In genomic region chr17:29002811-29003210, GRCh38 we compare ENCODE assay signal across 32 cellular contexts. TPM values are rescaled to one million over a fixed set of nuclear protein-coding genes. Genes with fewer than 3 reads are reported as not detected.
"Had no signal": no experiment of that assay in that cellular context is flagged by ENCODE, and none has a peak within 500 bp of the region (broad histone marks: within the 10 kb centered on the region; RNA-seq: fewer than 3 reads in every experiment).

No MANE protein-coding gene starts in this region.

- H3K4me3 ChIP-seq: colonic mucosa, esophagus squamous epithelium, gastroesophageal sphincter, heart right ventricle had no signal

- H3K36me3 ChIP-seq: colonic mucosa, esophagus squamous epithelium, gastroesophageal sphincter, heart right ventricle had no signal

- H3K36me3 Mint-ChIP-seq: activated naive CD4-positive, alpha-beta T cell treated with anti-CD3 and anti-CD28 coated beads, Interleukin-2, amount 10 ng/mL, durations not matched to agents 7 days and 5 days; activated naive CD4-positive, alpha-beta T cell treated with anti-CD3 and anti-CD28 coated beads, Interleukin-2, amount 50 U/mL, for 72 hours had no signal

- H3K9me3 ChIP-seq: colonic mucosa, esophagus squamous epithelium, gastroesophageal sphincter, heart right ventricle had no signal

- DNase-seq: activated CD4-positive, alpha-beta memory T cell treated with anti-CD3 and anti-CD28 coated beads, Interleukin-2, amount 10 ng/mL, durations not matched to agents 7 days and 5 days; activated CD4-positive, alpha-beta T cell treated with anti-CD3 and anti-CD28 coated beads for 1 hour; activated CD4-positive, alpha-beta T cell treated with anti-CD3 and anti-CD28 coated beads for 4 hours; activated CD4-positive, alpha-beta T cell treated with anti-CD3 and anti-CD28 coated beads, Interleukin-2, amount 10 ng/mL, durations not matched to agents 7 days and 5 days; activated CD4-positive, alpha-beta T cell treated with anti-CD3 and anti-CD28 coated beads, Interleukin-2, amount 50 U/mL, for 4 hours; activated CD8-positive, alpha-beta memory T cell treated with anti-CD3 and anti-CD28 coated beads, Interleukin-2, amount 50 U/mL, for 48 hours; activated gamma-delta T cell; activated naive CD4-positive, alpha-beta T cell; activated naive CD4-positive, alpha-beta T cell treated with anti-CD3 and anti-CD28 coated beads, Interleukin-2, amount 10 ng/mL, durations not matched to agents 7 days and 5 days; activated T-cell treated with anti-CD3 and anti-CD28 coated beads for 4 hours; activated T-cell treated with anti-CD3 and anti-CD28 coated beads, Interleukin-2, amount 50 U/mL, for 24 hours; activated T-cell treated with anti-CD3 and anti-CD28 coated beads, Interleukin-2, amount 50 U/mL, for 72 hours; amniotic stem cell; anterior cingulate cortex; colonic mucosa; effector CD8-positive, alpha-beta T cell; esophagus squamous epithelium; foreskin melanocyte; heart right ventricle; T-helper 2 cell had no signal

- H3K27ac Mint-ChIP-seq: activated CD4-positive, alpha-beta memory T cell treated with anti-CD3 and anti-CD28 coated beads, Interleukin-2, amount 10 ng/mL, durations not matched to agents 7 days and 5 days; activated CD4-positive, alpha-beta T cell treated with anti-CD3 and anti-CD28 coated beads, Interleukin-2, amount 10 ng/mL, durations not matched to agents 7 days and 5 days; activated naive CD4-positive, alpha-beta T cell treated with anti-CD3 and anti-CD28 coated beads, Interleukin-2, amount 10 ng/mL, durations not matched to agents 7 days and 5 days; activated naive CD4-positive, alpha-beta T cell treated with anti-CD3 and anti-CD28 coated beads, Interleukin-2, amount 50 U/mL, for 72 hours; activated T-cell treated with anti-CD3 and anti-CD28 coated beads, Interleukin-2, amount 50 U/mL, for 24 hours; activated T-cell treated with anti-CD3 and anti-CD28 coated beads, Interleukin-2, amount 50 U/mL, for 72 hours had no signal

- H3K4me3 Mint-ChIP-seq: activated CD4-positive, alpha-beta memory T cell treated with anti-CD3 and anti-CD28 coated beads, Interleukin-2, amount 10 ng/mL, durations not matched to agents 7 days and 5 days; activated CD4-positive, alpha-beta T cell treated with anti-CD3 and anti-CD28 coated beads, Interleukin-2, amount 10 ng/mL, durations not matched to agents 7 days and 5 days; activated naive CD4-positive, alpha-beta T cell treated with anti-CD3 and anti-CD28 coated beads, Interleukin-2, amount 10 ng/mL, durations not matched to agents 7 days and 5 days; activated T-cell treated with anti-CD3 and anti-CD28 coated beads, Interleukin-2, amount 50 U/mL, for 24 hours; activated T-cell treated with anti-CD3 and anti-CD28 coated beads, Interleukin-2, amount 50 U/mL, for 72 hours had no signal

- H3K9me3 Mint-ChIP-seq: activated CD4-positive, alpha-beta memory T cell treated with anti-CD3 and anti-CD28 coated beads, Interleukin-2, amount 10 ng/mL, durations not matched to agents 7 days and 5 days; activated CD4-positive, alpha-beta T cell treated with anti-CD3 and anti-CD28 coated beads, Interleukin-2, amount 10 ng/mL, durations not matched to agents 7 days and 5 days; activated naive CD4-positive, alpha-beta T cell treated with anti-CD3 and anti-CD28 coated beads, Interleukin-2, amount 10 ng/mL, durations not matched to agents 7 days and 5 days; activated naive CD4-positive, alpha-beta T cell treated with anti-CD3 and anti-CD28 coated beads, Interleukin-2, amount 50 U/mL, for 72 hours; activated T-cell treated with anti-CD3 and anti-CD28 coated beads, Interleukin-2, amount 50 U/mL, for 24 hours; activated T-cell treated with anti-CD3 and anti-CD28 coated beads, Interleukin-2, amount 50 U/mL, for 72 hours had no signal

- FAIRE-seq: astrocyte, endometrium, endothelial cell of umbilical vein had no signal

- H3K4me1 Mint-ChIP-seq: activated CD4-positive, alpha-beta memory T cell treated with anti-CD3 and anti-CD28 coated beads, Interleukin-2, amount 10 ng/mL, durations not matched to agents 7 days and 5 days had no signal

- H3K27ac ChIP-seq: colonic mucosa, epithelial cell of prostate, esophagus squamous epithelium, gastroesophageal sphincter, heart right ventricle had no signal

- H3K4me1 ChIP-seq: colonic mucosa had no signal

- ATAC-seq: activated naive CD4-positive, alpha-beta T cell treated with anti-CD3 and anti-CD28 coated beads, Interleukin-2, amount 50 U/mL, for 72 hours; activated T-cell treated with anti-CD3 and anti-CD28 coated beads, Interleukin-2, amount 50 U/mL, for 72 hours; gastroesophageal sphincter; heart right ventricle had no signal

RNA-seq across cellular contexts. Expression of gene SEZ6, which starts 3.0 kb away (rescaled TPM):
- total RNA-seq: activated CD4-positive, alpha-beta memory T cell treated with anti-CD3 and anti-CD28 coated beads, Interleukin-2, amount 10 ng/mL, durations not matched to agents 7 days and 5 days; activated CD4-positive, alpha-beta T cell treated with anti-CD3 and anti-CD28 coated beads, Interleukin-2, amount 10 ng/mL, durations not matched to agents 7 days and 5 days; activated T-cell treated with anti-CD3 and anti-CD28 coated beads, Interleukin-2, amount 50 U/mL, for 72 hours; astrocyte; dermis microvascular lymphatic vessel endothelial cell; endothelial cell of umbilical vein; esophagus squamous epithelium; fibroblast of lung; fibroblast of villous mesenchyme; glomerular endothelial cell; heart right ventricle; T-helper 1 cell treated with Interleukin-12 subunit alpha and Interleukin-12 subunit beta and Interleukin-4 antibody, amounts not matched to agents 30 ng/mL and 1 ng/mL, for 36 hours had no signal
- polyA plus RNA-seq: endothelial cell of umbilical vein, esophagus, fibroblast of lung, heart right ventricle had no signal
